ENCODE assay signal across 1 cellular context in genomic region chr11:65417702-65418430, GRCh38.
TF ChIP-seq lines count a peak whose summit lies in the region.

No MANE protein-coding gene starts in this region.

TF ChIP-seq in SK-N-SH, 30 proteins besides CTCF, POLR2A, EP300 and RAD21 (continued from another document):
- TF ChIP-seq ZBTB33 (IDR thresholded peaks at IDR 0.05; ENCODE audit: borderline replicate concordance, low read depth) = no peak
- TF ChIP-seq REST (IDR thresholded peaks at IDR 0.05; ENCODE audit: low read depth, low read length) = no peak
